Comparison of ENCODE assay signal across 20 cellular contexts in the genomic region with DNA sequence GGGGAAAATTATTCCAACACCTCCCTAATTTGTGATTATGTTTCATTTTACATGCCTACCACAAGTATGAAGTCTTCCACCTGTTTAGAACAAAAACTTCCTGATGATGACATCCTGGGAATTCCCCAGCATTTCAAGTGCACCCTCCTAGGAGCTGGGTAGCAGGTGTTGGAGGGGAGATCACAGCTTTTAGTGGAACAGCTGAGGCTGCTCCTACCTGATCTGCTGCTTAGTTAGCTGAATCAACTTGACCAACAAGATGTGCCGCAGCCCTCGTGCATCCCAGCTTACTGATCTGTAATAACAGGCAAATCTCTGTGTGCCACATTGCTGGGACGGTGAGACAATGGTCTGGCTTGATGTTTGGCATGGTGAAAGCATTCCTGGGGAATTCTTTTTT. TPM values are rescaled to one million over a fixed set of nuclear protein-coding genes. Genes with fewer than 3 reads are reported as not detected.
DNase-seq lines count a peak whose midpoint lies in the region; ATAC-seq, FAIRE-seq and TF ChIP-seq lines count a peak whose summit lies in the region.
"Had no signal": no experiment of that assay in that cellular context is flagged by ENCODE, and none has a peak within 500 bp of the region (broad histone marks: within the 10 kb centered on the region; RNA-seq: fewer than 3 reads in every experiment).

No MANE protein-coding gene starts in this region.

- no peak overlapping the region for H3K4me3 Mint-ChIP-seq in activated naive CD4-positive, alpha-beta T cell treated with anti-CD3 and anti-CD28 coated beads for 36 hours
- H3K4me3 Mint-ChIP-seq in natural killer cell, result no peak overlapping the region
- no peak overlapping the region for H3K4me3 Mint-ChIP-seq in activated CD4-positive, alpha-beta T cell treated with anti-CD3 and anti-CD28 coated beads for 36 hours
- H3K4me3 Mint-ChIP-seq: stimulated activated effector memory CD8-positive, alpha-beta T cell treated with anti-CD3 and anti-CD28 coated beads, Interleukin-12 subunit alpha, Interleukin-12 subunit beta, amount 100 ng/mL, for 72 hours had no signal

- no peak for DNase-seq in activated naive CD4-positive, alpha-beta T cell treated with anti-CD3 and anti-CD28 coated beads for 36 hours
- DNase-seq in activated naive CD4-positive, alpha-beta T cell (lab: John Stamatoyannopoulos, UW), result no peak
- DNase-seq in bronchial epithelial cell (ENCODE audit: low read depth), result peak; percentile 83
- DNase-seq in lung microvascular endothelial cell (ENCODE audit: low read depth in 2 of 2), result peak; percentile 42 to 43
- DNase-seq in upper lobe of left lung, result peak in 1 of 2 donors; percentile 44
- no peak for DNase-seq in natural killer cell
- no peak for DNase-seq in activated CD4-positive, alpha-beta T cell treated with anti-CD3 and anti-CD28 coated beads for 36 hours
- DNase-seq in NCI-H146 (lab: John Stamatoyannopoulos, UW), result no peak
- DNase-seq: ACHN; activated CD4-positive, alpha-beta T cell treated with anti-CD3 and anti-CD28 coated beads for 48 hours; GF-D8; heart right ventricle; islet precursor cell; KBM-7; NCI-H1105; NCI-H446 treated with DMSO at 0.1 percent for 48 hours; posterior cingulate gyrus; SK-N-SH had no signal

- intact Hi-C loops in activated naive CD4-positive, alpha-beta T cell treated with anti-CD3 and anti-CD28 coated beads for 36 hours (cut with micrococcal nuclease), result no loop called here
- intact Hi-C loops in natural killer cell (cut with micrococcal nuclease), result no loop called here
- intact Hi-C loops in activated CD4-positive, alpha-beta T cell treated with anti-CD3 and anti-CD28 coated beads for 36 hours (cut with DNase I, micrococcal nuclease), result no loop called here

- peak overlapping the region; percentile 14 for H3K27ac Mint-ChIP-seq in activated naive CD4-positive, alpha-beta T cell treated with anti-CD3 and anti-CD28 coated beads for 36 hours
- H3K27ac Mint-ChIP-seq in natural killer cell, result peak overlapping the region in 1 of 2 donors; percentile 14
- H3K27ac Mint-ChIP-seq in activated CD4-positive, alpha-beta T cell treated with anti-CD3 and anti-CD28 coated beads for 36 hours, result no peak overlapping the region
- H3K27ac Mint-ChIP-seq: stimulated activated effector memory CD8-positive, alpha-beta T cell treated with anti-CD3 and anti-CD28 coated beads, Interleukin-12 subunit alpha, Interleukin-12 subunit beta, amount 100 ng/mL, for 72 hours had no signal

- TF ChIP-seq EP300 in upper lobe of left lung (IDR thresholded peaks at IDR 0.05), result peak in 1 of 4 donors; percentile 19

- H3K9me3 ChIP-seq in upper lobe of left lung, result no peaks in the 10 kb centered on the region
- H3K9me3 ChIP-seq: heart right ventricle, SK-N-SH, vagina had no signal

- peaks cover 10% of the 10 kb centered on the region for H3K36me3 Mint-ChIP-seq in activated naive CD4-positive, alpha-beta T cell treated with anti-CD3 and anti-CD28 coated beads for 36 hours (ENCODE audit: low read depth)
- no peaks in the 10 kb centered on the region for H3K36me3 Mint-ChIP-seq in natural killer cell
- H3K36me3 Mint-ChIP-seq in activated CD4-positive, alpha-beta T cell treated with anti-CD3 and anti-CD28 coated beads for 36 hours (ENCODE audit: low read depth), result peaks cover 7% of the 10 kb centered on the region

- CTCF ChIA-PET in activated naive CD4-positive, alpha-beta T cell treated with anti-CD3 and anti-CD28 coated beads for 36 hours (lab: Charles Lee), result interaction anchor here (4.7 kb wide), 1 partner anchor 70 kb away, joined by 56 read pairs; no protein-coding TSS in a partner anchor
- CTCF ChIA-PET in activated CD4-positive, alpha-beta T cell treated with anti-CD3 and anti-CD28 coated beads for 36 hours (lab: Charles Lee), result interaction anchor here (5.2 kb wide), 1 partner anchor 71 kb away, joined by 41 read pairs; no protein-coding TSS in a partner anchor

- no peak for TF ChIP-seq POLR2A in upper lobe of left lung (IDR thresholded peaks at IDR 0.05)

- H3K4me1 Mint-ChIP-seq in activated naive CD4-positive, alpha-beta T cell treated with anti-CD3 and anti-CD28 coated beads for 36 hours (ENCODE audit: low read depth), result peaks cover 22% of the 10 kb centered on the region
- H3K4me1 Mint-ChIP-seq in natural killer cell, result peaks cover 40 to 52% of the 10 kb centered on the region in 2 donors
- peaks cover 20% of the 10 kb centered on the region for H3K4me1 Mint-ChIP-seq in activated CD4-positive, alpha-beta T cell treated with anti-CD3 and anti-CD28 coated beads for 36 hours

- H3K4me1 ChIP-seq in upper lobe of left lung, result peaks cover 54 to 73% (median 55%) of the 10 kb centered on the region in 4 donors

- WGBS in upper lobe of left lung, 2 donors, result 63 to 83% methylated on average over 3 of the region's 3 CpGs

- H3K27me3 ChIP-seq in bronchial epithelial cell (ENCODE audit: control insufficient read depth, insufficient read depth, low read length), result no peaks in the 10 kb centered on the region
- no peaks in the 10 kb centered on the region for H3K27me3 ChIP-seq in upper lobe of left lung
- H3K27me3 ChIP-seq: heart right ventricle, vagina had no signal

- POLR2A ChIA-PET in activated CD4-positive, alpha-beta T cell treated with anti-CD3 and anti-CD28 coated beads for 36 hours (lab: Charles Lee), result no interaction called here

- H3K4me3 ChIP-seq in bronchial epithelial cell (ENCODE audit: low read depth, low read length) (no peak overlapping the region), upper lobe of left lung (no peak overlapping the region)
- H3K4me3 ChIP-seq: heart right ventricle, vagina had no signal

- H3K9me3 Mint-ChIP-seq in activated naive CD4-positive, alpha-beta T cell treated with anti-CD3 and anti-CD28 coated beads for 36 hours, result no peaks in the 10 kb centered on the region
- H3K9me3 Mint-ChIP-seq in natural killer cell, result no peaks in the 10 kb centered on the region
- H3K9me3 Mint-ChIP-seq in activated CD4-positive, alpha-beta T cell treated with anti-CD3 and anti-CD28 coated beads for 36 hours (ENCODE audit: low read depth), result no peaks in the 10 kb centered on the region
- H3K9me3 Mint-ChIP-seq: stimulated activated effector memory CD8-positive, alpha-beta T cell treated with anti-CD3 and anti-CD28 coated beads, Interleukin-12 subunit alpha, Interleukin-12 subunit beta, amount 100 ng/mL, for 72 hours had no signal

- peak overlapping the region in 3 of 4 donors; percentile 14 to 58 (median 37) for H3K27ac ChIP-seq in upper lobe of left lung
- H3K27ac ChIP-seq: vagina had no signal

- ATAC-seq in upper lobe of left lung (ENCODE audit: low FRiP score in 2 of 2), result no peak
- ATAC-seq in natural killer cell, result no peak
- no peak for ATAC-seq in activated CD4-positive, alpha-beta T cell treated with anti-CD3 and anti-CD28 coated beads for 36 hours
- ATAC-seq: heart right ventricle; stimulated activated effector memory CD8-positive, alpha-beta T cell treated with anti-CD3 and anti-CD28 coated beads, Interleukin-12 subunit alpha, Interleukin-12 subunit beta, amount 100 ng/mL, for 72 hours had no signal

- no peaks in the 10 kb centered on the region for H3K27me3 Mint-ChIP-seq in activated naive CD4-positive, alpha-beta T cell treated with anti-CD3 and anti-CD28 coated beads for 36 hours (ENCODE audit: low read depth)
- no peaks in the 10 kb centered on the region for H3K27me3 Mint-ChIP-seq in natural killer cell (ENCODE audit: low read depth in 2 of 2)
- H3K27me3 Mint-ChIP-seq in activated CD4-positive, alpha-beta T cell treated with anti-CD3 and anti-CD28 coated beads for 36 hours, result no peaks in the 10 kb centered on the region

- TF ChIP-seq CTCF in bronchial epithelial cell (IDR thresholded peaks at IDR 0.05; ENCODE audit: insufficient read depth, low read length, severe bottlenecking) (no peak), upper lobe of left lung (IDR thresholded peaks at IDR 0.05) (no peak), natural killer cell (IDR thresholded peaks at IDR 0.05) (no peak)

- no peak for FAIRE-seq in bronchial epithelial cell (lab: Jason Lieb, UNC)

- peaks cover 3% of the 10 kb centered on the region for H3K36me3 ChIP-seq in bronchial epithelial cell (ENCODE audit: control insufficient read depth, insufficient read depth, low read length)
- H3K36me3 ChIP-seq in upper lobe of left lung, result peaks cover 0 to 8% (median 0%) of the 10 kb centered on the region in 4 donors

RNA-seq across cellular contexts. Expression of a gene that starts 29.7 kb away (rescaled TPM):
- 10 to 100 TPM; 18.3 to 19.1 TPM for total RNA-seq in activated naive CD4-positive, alpha-beta T cell treated with anti-CD3 and anti-CD28 coated beads for 36 hours
- total RNA-seq in bronchial epithelial cell, result 36.1 and 43.5 TPM in 2 replicates
- total RNA-seq in lung microvascular endothelial cell, result 21.2 and 32.0 TPM in 2 replicates
- total RNA-seq in upper lobe of left lung, result 100 to 1,000 TPM in 1 of 6 donors, 10 to 100 TPM in 5; 46.7 to 107 (median 74.7) TPM
- 10 to 100 TPM; 30.7 to 31.8 (median 31.8) TPM for total RNA-seq in natural killer cell
- total RNA-seq in activated CD4-positive, alpha-beta T cell treated with anti-CD3 and anti-CD28 coated beads for 36 hours, result 10 to 100 TPM; 22.4 to 23.6 TPM

Comparison
In these comparisons a context has a peak if more than half of its experiments do, and no peak if none do; other contexts are left out.
1. DNase-seq: peak in bronchial epithelial cell (single experiment) and lung microvascular endothelial cell (2 of 2); none in activated naive CD4-positive, alpha-beta T cell treated with anti-CD3 and anti-CD28 coated beads for 36 hours (single experiment), activated naive CD4-positive, alpha-beta T cell (0 of 4), natural killer cell (single experiment), activated CD4-positive, alpha-beta T cell treated with anti-CD3 and anti-CD28 coated beads for 36 hours (single experiment) and NCI-H146 (single experiment).